In genomic region chr1:20371883-20372282, GRCh38 we compare ENCODE assay signal across 20 cellular contexts.
DNase-seq lines count a peak whose midpoint lies in the region; ATAC-seq and TF ChIP-seq lines count a peak whose summit lies in the region.
"Had no signal": no experiment of that assay in that cellular context is flagged by ENCODE, and none has a peak within 500 bp of the region (broad histone marks: within the 10 kb centered on the region; RNA-seq: fewer than 3 reads in every experiment).

No MANE protein-coding gene starts in this region.

- no peak overlapping the region for H3K4me3 ChIP-seq in HEK293 (ENCODE audit: low read depth, low read length)
- H3K4me3 ChIP-seq in upper lobe of left lung: no peak overlapping the region
- H3K4me3 ChIP-seq: A549, Peyer's patch, SJCRH30 had no signal

- H3K27me3 ChIP-seq in upper lobe of left lung: peaks cover 0 to 7% (median 2%) of the 10 kb centered on the region in 4 donors
- H3K27me3 ChIP-seq: SJCRH30 had no signal

- no peak overlapping the region for H3K4me3 Mint-ChIP-seq in activated naive CD4-positive, alpha-beta T cell treated with anti-CD3 and anti-CD28 coated beads for 36 hours
- no peak overlapping the region for H3K4me3 Mint-ChIP-seq in activated naive CD8-positive, alpha-beta T cell treated with anti-CD3 and anti-CD28 coated beads for 36 hours
- H3K4me3 Mint-ChIP-seq in T-cell: no peak overlapping the region
- H3K4me3 Mint-ChIP-seq: B cell had no signal

- H3K27me3 Mint-ChIP-seq in activated naive CD4-positive, alpha-beta T cell treated with anti-CD3 and anti-CD28 coated beads for 36 hours (ENCODE audit: low read depth): peaks cover 43% of the 10 kb centered on the region
- peaks cover 65% of the 10 kb centered on the region for H3K27me3 Mint-ChIP-seq in activated naive CD8-positive, alpha-beta T cell treated with anti-CD3 and anti-CD28 coated beads for 36 hours
- peaks cover 45 to 66% of the 10 kb centered on the region in 2 donors for H3K27me3 Mint-ChIP-seq in T-cell

- H3K9me3 ChIP-seq in HEK293 (ENCODE audit: control insufficient read depth, insufficient read depth, low read depth, low read length) (no peaks in the 10 kb centered on the region), upper lobe of left lung (no peaks in the 10 kb centered on the region)
- H3K9me3 ChIP-seq: A549, Peyer's patch, SJCRH30 had no signal

- peaks cover 5% of the 10 kb centered on the region for H3K4me1 Mint-ChIP-seq in activated naive CD4-positive, alpha-beta T cell treated with anti-CD3 and anti-CD28 coated beads for 36 hours (ENCODE audit: low read depth)
- peaks cover 3% of the 10 kb centered on the region for H3K4me1 Mint-ChIP-seq in activated naive CD8-positive, alpha-beta T cell treated with anti-CD3 and anti-CD28 coated beads for 36 hours
- peaks cover 0 to 10% (median 4%) of the 10 kb centered on the region in 3 donors for H3K4me1 Mint-ChIP-seq in T-cell

- no peak for TF ChIP-seq POLR2A in upper lobe of left lung (IDR thresholded peaks at IDR 0.05)

- ATAC-seq in activated naive CD4-positive, alpha-beta T cell treated with anti-CD3 and anti-CD28 coated beads, Interleukin-2, amount 50 U/mL, for 72 hours: peak; percentile 94 to 98
- ATAC-seq in upper lobe of left lung (ENCODE audit: low FRiP score in 2 of 2) (no peak), T-cell (replicated peaks in 1 of 4) (no peak)
- ATAC-seq: A549 had no signal

- no peaks in the 10 kb centered on the region for H3K36me3 ChIP-seq in HEK293 (ENCODE audit: control insufficient read depth in 2 of 2, insufficient read depth in 1 of 2, low read length in 2 of 2)
- H3K36me3 ChIP-seq in upper lobe of left lung: no peaks in the 10 kb centered on the region
- H3K36me3 ChIP-seq: Peyer's patch, SJCRH30 had no signal

- H3K27ac Mint-ChIP-seq in activated naive CD4-positive, alpha-beta T cell treated with anti-CD3 and anti-CD28 coated beads, Interleukin-2, amount 50 U/mL, for 72 hours: no peak overlapping the region
- no peak overlapping the region for H3K27ac Mint-ChIP-seq in activated naive CD4-positive, alpha-beta T cell treated with anti-CD3 and anti-CD28 coated beads for 36 hours
- no peak overlapping the region for H3K27ac Mint-ChIP-seq in activated naive CD8-positive, alpha-beta T cell treated with anti-CD3 and anti-CD28 coated beads for 36 hours
- no peak overlapping the region for H3K27ac Mint-ChIP-seq in T-cell
- H3K27ac Mint-ChIP-seq: B cell had no signal

- intact Hi-C loops in activated naive CD4-positive, alpha-beta T cell treated with anti-CD3 and anti-CD28 coated beads for 36 hours (cut with micrococcal nuclease): no loop called here

- POLR2A ChIA-PET in HEK293 (lab: Yijun Ruan, JAX): interaction anchor here (0.7 kb wide), 1 partner anchor 298 kb away, joined by 3 read pairs; no protein-coding TSS in a partner anchor
- POLR2A ChIA-PET in T-cell (lab: Charles Lee): no interaction called here
- POLR2A ChIA-PET in GM10248 (lab: Yijun Ruan, JAX): no interaction called here

- 31 to 47% methylated on average over 2 of the region's 2 CpGs for WGBS in upper lobe of left lung, 2 donors

- H3K4me1 ChIP-seq in HEK293 (ENCODE audit: control insufficient read depth, insufficient read depth, low read length) (0 out of 2 replicates have a peak, but pooled peaks cover under 1% of the 10 kb centered on the region), upper lobe of left lung (peaks cover 0 to 2% (median 0%) of the 10 kb centered on the region in 4 donors)

- TF ChIP-seq EP300 in upper lobe of left lung (IDR thresholded peaks at IDR 0.05): no peak

- peaks cover 0 to 4% of the 10 kb centered on the region in 2 donors for H3K36me3 Mint-ChIP-seq in activated naive CD4-positive, alpha-beta T cell treated with anti-CD3 and anti-CD28 coated beads, Interleukin-2, amount 50 U/mL, for 72 hours
- H3K36me3 Mint-ChIP-seq in activated naive CD4-positive, alpha-beta T cell treated with anti-CD3 and anti-CD28 coated beads for 36 hours (ENCODE audit: low read depth): no peaks in the 10 kb centered on the region
- H3K36me3 Mint-ChIP-seq in activated naive CD8-positive, alpha-beta T cell treated with anti-CD3 and anti-CD28 coated beads for 36 hours: no peaks in the 10 kb centered on the region
- no peaks in the 10 kb centered on the region for H3K36me3 Mint-ChIP-seq in T-cell

- CTCF ChIA-PET in activated naive CD4-positive, alpha-beta T cell treated with anti-CD3 and anti-CD28 coated beads for 36 hours (lab: Charles Lee): no interaction called here
- CTCF ChIA-PET in HEK293 (lab: Yijun Ruan, JAX): interaction anchor here (0.7 to 2.1 kb wide), 2 partner anchors 10 to 56 kb away, joined by 3 to 12 read pairs; no protein-coding TSS in a partner anchor
- CTCF ChIA-PET in T-cell (lab: Charles Lee): interaction anchor here in 1 of 2 donors (0.6 kb wide), 1 partner anchor 181 kb away, joined by 3 read pairs; no protein-coding TSS in a partner anchor
- CTCF ChIA-PET in GM10248 (lab: Yijun Ruan, JAX): interaction anchor here (0.6 to 1.0 kb wide), 2 partner anchors 10 to 11 kb away, joined by 3 read pairs; no protein-coding TSS in a partner anchor

- H3K9me3 Mint-ChIP-seq in activated naive CD4-positive, alpha-beta T cell treated with anti-CD3 and anti-CD28 coated beads, Interleukin-2, amount 50 U/mL, for 72 hours: no peaks in the 10 kb centered on the region
- H3K9me3 Mint-ChIP-seq in activated naive CD4-positive, alpha-beta T cell treated with anti-CD3 and anti-CD28 coated beads for 36 hours: no peaks in the 10 kb centered on the region
- no peaks in the 10 kb centered on the region for H3K9me3 Mint-ChIP-seq in activated naive CD8-positive, alpha-beta T cell treated with anti-CD3 and anti-CD28 coated beads for 36 hours
- no peaks in the 10 kb centered on the region for H3K9me3 Mint-ChIP-seq in T-cell

- peak in 1 of 2 donors; percentile 38 for DNase-seq in activated naive CD4-positive, alpha-beta T cell treated with anti-CD3 and anti-CD28 coated beads, Interleukin-2, amount 50 U/mL, for 72 hours (ENCODE audit: low spot score in 2 of 2)
- no peak for DNase-seq in activated naive CD4-positive, alpha-beta T cell treated with anti-CD3 and anti-CD28 coated beads for 36 hours
- peak; percentile 6 for DNase-seq in activated naive CD8-positive, alpha-beta T cell treated with anti-CD3 and anti-CD28 coated beads for 36 hours
- no peak for DNase-seq in upper lobe of left lung
- DNase-seq in T-cell: no peak
- no peak for DNase-seq in GM10248 (ENCODE audit: extremely low spot score)
- DNase-seq: DMS79; KG1; NCI-H1105; NCI-H146; NCI-H2029; NCI-H226; NCI-H510A treated with DMSO at 0.1 percent for 48 hours; NCI-H748 treated with DMSO at 0.1 percent for 48 hours; NK-92 treated with Interleukin-12 subunit alpha and Interleukin-12 subunit beta, amount 100 ng/mL, for 24 hours; Peyer's patch had no signal

- no peak for TF ChIP-seq CTCF in HEK293 (tag by site-specific recombination; IDR thresholded peaks at IDR 0.05)
- no peak for TF ChIP-seq CTCF in upper lobe of left lung (IDR thresholded peaks at IDR 0.05)
- TF ChIP-seq CTCF in GM10248 (IDR thresholded peaks at IDR 0.05; ENCODE audit: control extremely low read depth, extremely low read depth, low read depth, missing control alignments): no peak

- H3K27ac ChIP-seq in HEK293 (ENCODE audit: extremely low read depth, low read depth, low read length) (no peak overlapping the region), upper lobe of left lung (no peak overlapping the region)
- H3K27ac ChIP-seq: A549, Peyer's patch, SJCRH30 had no signal

TF ChIP-seq in HEK293, 187 proteins besides CTCF, POLR2A, EP300 and RAD21:
- TF ChIP-seq RBAK (tag by site-specific recombination; IDR thresholded peaks at IDR 0.05): no peak
- 0 out of 2 replicates have a peak, but pooled peaks have one; percentile 7 for TF ChIP-seq ZFHX2 (tag by site-specific recombination; conservative IDR thresholded peaks at IDR 0.05)
- no peak for TF ChIP-seq OSR2 (tag by site-specific recombination; IDR thresholded peaks at IDR 0.05)
- TF ChIP-seq ZNF366 (tag by site-specific recombination; conservative IDR thresholded peaks at IDR 0.05): no peak
- TF ChIP-seq ZNF768 (tag by site-specific recombination; IDR thresholded peaks at IDR 0.05): no peak
- TF ChIP-seq ZBTB7A (tag by site-specific recombination; IDR thresholded peaks at IDR 0.05; ENCODE audit: low read depth): no peak
- TF ChIP-seq SCRT1 (tag by site-specific recombination; IDR thresholded peaks at IDR 0.05; ENCODE audit: borderline replicate concordance): no peak
- TF ChIP-seq ZNF555 (tag by site-specific recombination; conservative IDR thresholded peaks at IDR 0.05): no peak

Comparison
In these comparisons a context has a peak if more than half of its experiments do, and no peak if none do; other contexts are left out.
1. ATAC-seq: peak in activated naive CD4-positive, alpha-beta T cell treated with anti-CD3 and anti-CD28 coated beads, Interleukin-2, amount 50 U/mL, for 72 hours (2 of 2); none in upper lobe of left lung (0 of 2) and T-cell (0 of 4).